Comparison of ENCODE assay signal across 24 cellular contexts in genomic region chr11:4098026-4098621, GRCh38. TPM values are rescaled to one million over a fixed set of nuclear protein-coding genes. Genes with fewer than 3 reads are reported as not detected.
A peak's percentile ranks its signal among the peaks of the same experiment; 100 is the strongest.
DNase-seq lines count a peak whose midpoint lies in the region; ATAC-seq and TF ChIP-seq lines count a peak whose summit lies in the region.
"Had no signal": no experiment of that assay in that cellular context is flagged by ENCODE, and none has a peak within 500 bp of the region (broad histone marks: within the 10 kb centered on the region; RNA-seq: fewer than 3 reads in every experiment).

No MANE protein-coding gene starts in this region.

- H3K9me3 ChIP-seq in breast epithelium (no peaks in the 10 kb centered on the region), HEK293 (ENCODE audit: control insufficient read depth, insufficient read depth, low read depth, low read length) (no peaks in the 10 kb centered on the region), SK-N-MC (ENCODE audit: low read depth, low read length) (no peaks in the 10 kb centered on the region), neural progenitor cell (ENCODE audit: low read depth) (no peaks in the 10 kb centered on the region)
- H3K9me3 ChIP-seq: A549, MG63 had no signal

- H3K79me2 ChIP-seq in neural progenitor cell (ENCODE audit: low read depth): peaks cover 82% of the 10 kb centered on the region

- no peak overlapping the region for H2AFZ ChIP-seq in neural progenitor cell (replicated peaks)
- H2AFZ ChIP-seq: GM23248 had no signal

- peaks cover 17% of the 10 kb centered on the region for H3K36me3 Mint-ChIP-seq in MCF 10A (ENCODE audit: insufficient read depth, unreplicated experiment)
- peaks cover 22% of the 10 kb centered on the region for H3K36me3 Mint-ChIP-seq in neural progenitor cell

- CTCF ChIA-PET in MCF 10A (lab: Yijun Ruan, JAX): interaction anchor here (0.7 to 2.1 kb wide), 4 partner anchors 25 to 518 kb away, joined by 4 to 6 read pairs (median 4); partner anchors contain the start of gene STIM1
- CTCF ChIA-PET in HEK293 (lab: Yijun Ruan, JAX): interaction anchor here (0.6 to 1.0 kb wide), 3 partner anchors 25 to 243 kb away, joined by 3 read pairs; no protein-coding TSS in a partner anchor

- POLR2A ChIA-PET in MCF 10A (lab: Yijun Ruan, JAX) (interaction anchor here (0.8 kb wide), 1 partner anchor 243 kb away, joined by 3 read pairs; the partner anchor contains the start of gene STIM1), HEK293 (lab: Yijun Ruan, JAX) (no interaction called here)

- H3K27me3 ChIP-seq in breast epithelium (no peaks in the 10 kb centered on the region), neural progenitor cell (no peaks in the 10 kb centered on the region), H7 (ENCODE audit: control insufficient read depth, insufficient read depth, low read length) (no peaks in the 10 kb centered on the region)
- H3K27me3 ChIP-seq: MG63 had no signal

- no peaks in the 10 kb centered on the region for H3K27me3 Mint-ChIP-seq in MCF 10A (ENCODE audit: insufficient read depth, unreplicated experiment)
- peaks cover 4% of the 10 kb centered on the region for H3K27me3 Mint-ChIP-seq in neural progenitor cell (ENCODE audit: insufficient read depth, low read depth)

- ATAC-seq in HG03520 (IDR thresholded peaks at IDR 0.05; ENCODE audit: unreplicated experiment): no peak
- ATAC-seq: A549, HCT116, SK-N-SH treated with all-trans-retinoic acid at 6 μM for 48 hours had no signal

- H3K27ac ChIP-seq in breast epithelium: no peak overlapping the region
- no peak overlapping the region for H3K27ac ChIP-seq in HEK293 (ENCODE audit: extremely low read depth, low read depth, low read length)
- H3K27ac ChIP-seq in SK-N-MC: peak overlapping the region; percentile 43
- H3K27ac ChIP-seq in neural progenitor cell: no peak overlapping the region
- H3K27ac ChIP-seq: A549, GM23248, KMS-11 had no signal

- DNase-seq in MCF 10A (ENCODE audit: unreplicated experiment) (no peak), breast epithelium (ENCODE audit: low spot score in 2 of 2) (no peak), SK-N-MC (ENCODE audit: low read depth, low spot score) (no peak), neural progenitor cell (ENCODE audit: low spot score) (no peak), NCI-H524 treated with DMSO at 0.1 percent for 48 hours (lab: John Stamatoyannopoulos, UW) (no peak), H7 (no peak)
- DNase-seq: C1 segment of cervical spinal cord, DMS79 treated with DMSO at 0.1 percent for 48 hours, GDM1, GM23248, MG63, NCI-H1048, NCI-H1436, NCI-H1930, NCI-H2171, NCI-H446, RPMI8226, SHP77 treated with DMSO at 0.1 percent for 48 hours had no signal

- BruUV-seq in MCF 10A (replicated peaks; lab: Mats Ljungman, UMichigan): no TSS peak

- H3K9me3 Mint-ChIP-seq in MCF 10A (ENCODE audit: unreplicated experiment) (no peaks in the 10 kb centered on the region), neural progenitor cell (no peaks in the 10 kb centered on the region)

- H3K4me1 Mint-ChIP-seq in MCF 10A (ENCODE audit: insufficient read depth, unreplicated experiment): peaks cover 39% of the 10 kb centered on the region
- H3K4me1 Mint-ChIP-seq in neural progenitor cell: peaks cover 37% of the 10 kb centered on the region

- H3K4me1 ChIP-seq in breast epithelium (no peaks in the 10 kb centered on the region), HEK293 (ENCODE audit: control insufficient read depth, insufficient read depth, low read length) (peaks cover 4% of the 10 kb centered on the region; the same call in 1 of the 2 replicates), neural progenitor cell (peaks cover 33% of the 10 kb centered on the region)

- peak overlapping the region; percentile 6 for H3K9ac ChIP-seq in SK-N-MC (ENCODE audit: insufficient read length)
- H3K9ac ChIP-seq in neural progenitor cell: no peak overlapping the region
- H3K9ac ChIP-seq: GM23248, KMS-11 had no signal

- H3K4me3 Mint-ChIP-seq in MCF 10A (ENCODE audit: unreplicated experiment) (no peak overlapping the region), neural progenitor cell (no peak overlapping the region)

- TF ChIP-seq CTCF in MCF 10A (IDR thresholded peaks at IDR 0.05; ENCODE audit: unreplicated experiment): no peak
- no peak for TF ChIP-seq CTCF in breast epithelium (IDR thresholded peaks at IDR 0.05)
- no peak for TF ChIP-seq CTCF in HEK293 (tag by site-specific recombination; IDR thresholded peaks at IDR 0.05)
- no peak for TF ChIP-seq CTCF in neural progenitor cell (IDR thresholded peaks at IDR 0.05)

- H3K27ac Mint-ChIP-seq in MCF 10A (ENCODE audit: low read depth, unreplicated experiment) (peak overlapping the region; percentile 77), neural progenitor cell (no peak overlapping the region)

- peak overlapping the region; percentile 92 for H3K4me2 ChIP-seq in neural progenitor cell
- H3K4me2 ChIP-seq: A549, KMS-11 had no signal

- H3F3A ChIP-seq in neural progenitor cell (ENCODE audit: low read depth): peaks cover 14% of the 10 kb centered on the region

- peaks cover 46% of the 10 kb centered on the region for H4K20me1 ChIP-seq in neural progenitor cell (ENCODE audit: low read depth)

- H3K4me3 ChIP-seq in breast epithelium (no peak overlapping the region), HEK293 (ENCODE audit: low read depth, low read length) (no peak overlapping the region), SK-N-MC (peak overlapping the region; percentile 53; the same call in 1 of the 2 replicates), neural progenitor cell (no peak overlapping the region), H7 (ENCODE audit: insufficient read depth, low read depth, low read length) (no peak overlapping the region)
- H3K4me3 ChIP-seq: A549, GM23248, MG63 had no signal

- H3K36me3 ChIP-seq in breast epithelium (no peaks in the 10 kb centered on the region), HEK293 (ENCODE audit: control insufficient read depth in 2 of 2, insufficient read depth in 1 of 2, low read length in 2 of 2) (peaks cover 0 to 42% of the 10 kb centered on the region in 2 experiments), SK-N-MC (ENCODE audit: insufficient read depth, low read length) (peaks cover 27% of the 10 kb centered on the region), neural progenitor cell (peaks cover 4% of the 10 kb centered on the region), H7 (replicated peaks; ENCODE audit: control insufficient read depth, insufficient read depth, low read length) (no peaks in the 10 kb centered on the region; the same call in 1 of the 2 replicates)

- TF ChIP-seq POLR2A in breast epithelium (IDR thresholded peaks at IDR 0.05): no peak

- intact Hi-C loops in MCF 10A (cut with micrococcal nuclease) (no loop called here), breast epithelium (cut with DNase I; ENCODE audit: low total_unique reads) (no loop called here)

TF ChIP-seq in HEK293, 187 proteins besides CTCF, POLR2A, EP300 and RAD21:
- peak; percentile 47 for TF ChIP-seq WT1 (tag by site-specific recombination; IDR thresholded peaks at IDR 0.05)
- TF ChIP-seq ZNF777 (tag by site-specific recombination; IDR thresholded peaks at IDR 0.05; ENCODE audit: borderline replicate concordance): no peak
- no peak for TF ChIP-seq SP7 (tag by site-specific recombination; IDR thresholded peaks at IDR 0.05)
- peak; percentile 59 for TF ChIP-seq ZNF366 (tag by site-specific recombination; conservative IDR thresholded peaks at IDR 0.05)
- TF ChIP-seq ZNF398 (tag by site-specific recombination; IDR thresholded peaks at IDR 0.05): 0 out of 2 replicates have a peak, but pooled peaks have one; percentile 26

RNA-seq across cellular contexts. Expression of gene RRM1, which starts 3.5 kb away (rescaled TPM):
- 44.7 and 86.1 TPM in 2 replicates for total RNA-seq in MCF 10A (2022)
- total RNA-seq in breast epithelium: 10 to 100 TPM; 35.7 to 52.0 (median 52.0) TPM
- total RNA-seq in neural progenitor cell (ENCODE audit: low replicate concordance): 192 and 264 TPM in 2 replicates
- total RNA-seq in H7 (2014; rRNA removed; shearing (Covaris generic)): 147 and 153 TPM in 2 replicates
